1 cellular context compared by ENCODE assay signal in genomic region chr16:67666032-67666537, GRCh38.
A peak's percentile ranks its signal among the peaks of the same experiment; 100 is the strongest.
TF ChIP-seq lines count a peak whose summit lies in the region.

No MANE protein-coding gene starts in this region.

TF ChIP-seq in HepG2, 621 proteins besides CTCF, POLR2A, EP300 and RAD21 (continued from another document and continues in another):
- no peak; the same call in 1 of the 2 replicates for TF ChIP-seq SPEN (CRISPR knock-in tag; IDR thresholded peaks at IDR 0.05; ENCODE audit: low read depth)
- peak; percentile 51; the same call in 1 of the 2 replicates for TF ChIP-seq MXD4 (CRISPR knock-in tag; IDR thresholded peaks at IDR 0.05)
- no peak; the same call in 1 of the 2 replicates for TF ChIP-seq ZNF547 (CRISPR knock-in tag; IDR thresholded peaks at IDR 0.05)
- no peak for TF ChIP-seq ZNF746 (CRISPR knock-in tag; IDR thresholded peaks at IDR 0.05)
- no peak; the same call in 1 of the 2 replicates for TF ChIP-seq RELA (CRISPR knock-in tag; IDR thresholded peaks at IDR 0.05)
- TF ChIP-seq ZNF44 (CRISPR knock-in tag; IDR thresholded peaks at IDR 0.05): no peak
- no peak for TF ChIP-seq ZNF792 (CRISPR knock-in tag; IDR thresholded peaks at IDR 0.05)
- TF ChIP-seq MXI1 (IDR thresholded peaks at IDR 0.05; ENCODE audit: borderline replicate concordance, low read depth, low read length): no peak; the same call in 2 of the 3 replicates
- no peak; the same call in 1 of the 2 replicates for TF ChIP-seq ZNF614 (CRISPR knock-in tag; IDR thresholded peaks at IDR 0.05; ENCODE audit: borderline replicate concordance)
- no peak for TF ChIP-seq TAF15 (IDR thresholded peaks at IDR 0.05; ENCODE audit: low read depth, low read length, poor library complexity, severe bottlenecking)
- TF ChIP-seq ZSCAN9 (CRISPR knock-in tag; IDR thresholded peaks at IDR 0.05; ENCODE audit: borderline replicate concordance): 0 out of 2 replicates have a peak, but pooled peaks have one; percentile 9
- TF ChIP-seq SP140L (CRISPR knock-in tag; IDR thresholded peaks at IDR 0.05; ENCODE audit: borderline replicate concordance): no peak
- TF ChIP-seq PATZ1 (CRISPR knock-in tag; IDR thresholded peaks at IDR 0.05): peak; percentile 68
- no peak for TF ChIP-seq BCLAF1 (IDR thresholded peaks at IDR 0.05)
- TF ChIP-seq NAIF1 (CRISPR knock-in tag; IDR thresholded peaks at IDR 0.05; ENCODE audit: borderline replicate concordance): no peak
- 0 out of 2 replicates have a peak, but pooled peaks have one; percentile 7 for TF ChIP-seq THAP7 (CRISPR knock-in tag; IDR thresholded peaks at IDR 0.05)
- TF ChIP-seq FIP1L1 (IDR thresholded peaks at IDR 0.05; ENCODE audit: borderline replicate concordance, insufficient read depth, low read depth, low read length): no peak
- TF ChIP-seq ZFP91 (CRISPR knock-in tag; IDR thresholded peaks at IDR 0.05; ENCODE audit: borderline replicate concordance): no peak
- peak; percentile 58; the same call in 1 of the 2 replicates for TF ChIP-seq ZNF724P (CRISPR knock-in tag; IDR thresholded peaks at IDR 0.05; ENCODE audit: borderline replicate concordance)
- no peak; the same call in 1 of the 2 replicates for TF ChIP-seq TFDP2 (CRISPR knock-in tag; IDR thresholded peaks at IDR 0.05)
- TF ChIP-seq NR0B2 (CRISPR knock-in tag; IDR thresholded peaks at IDR 0.05): 0 out of 2 replicates have a peak, but pooled peaks have one; percentile 71
- TF ChIP-seq IKZF4 (CRISPR knock-in tag; IDR thresholded peaks at IDR 0.05; ENCODE audit: borderline replicate concordance, low read depth, not compliant biosample characterization): peak; percentile 18
- TF ChIP-seq IRF2 (CRISPR knock-in tag; IDR thresholded peaks at IDR 0.05): 0 out of 2 replicates have a peak, but pooled peaks have one; percentile 40
- peak; percentile 86 for TF ChIP-seq SNAI1 (CRISPR knock-in tag; IDR thresholded peaks at IDR 0.05; ENCODE audit: borderline replicate concordance)
- TF ChIP-seq ATF7-NPFF (CRISPR knock-in tag; IDR thresholded peaks at IDR 0.05; ENCODE audit: low read depth): peak; percentile 77; the same call in 1 of the 2 replicates
- TF ChIP-seq PAX8 (CRISPR knock-in tag; IDR thresholded peaks at IDR 0.05; ENCODE audit: borderline replicate concordance): 0 out of 2 replicates have a peak, but pooled peaks have one; percentile 17
- 0 out of 2 replicates have a peak, but pooled peaks have one; percentile 71 for TF ChIP-seq FOXO4 (CRISPR knock-in tag; conservative IDR thresholded peaks at IDR 0.05)
- peak; percentile 21 for TF ChIP-seq ZMYM3 (CRISPR knock-in tag; IDR thresholded peaks at IDR 0.05)
- TF ChIP-seq XRCC5 (optimal IDR thresholded peaks at IDR 0.05; ENCODE audit: low read length): no peak
- TF ChIP-seq SP2 (CRISPR knock-in tag; IDR thresholded peaks at IDR 0.05): no peak
- TF ChIP-seq NFYB (CRISPR knock-in tag; IDR thresholded peaks at IDR 0.05): no peak
- no peak for TF ChIP-seq ZNF335 (CRISPR knock-in tag; IDR thresholded peaks at IDR 0.05)
- TF ChIP-seq RERE (CRISPR knock-in tag; IDR thresholded peaks at IDR 0.05; ENCODE audit: low read depth): no peak
- no peak for TF ChIP-seq ZNF619 (CRISPR knock-in tag; IDR thresholded peaks at IDR 0.05)
- TF ChIP-seq ZC3H4 (CRISPR knock-in tag; IDR thresholded peaks at IDR 0.05; ENCODE audit: borderline replicate concordance): no peak
- no peak for TF ChIP-seq FOXA1 (IDR thresholded peaks at IDR 0.05)
- no peak for TF ChIP-seq FOXA1 (CRISPR knock-in tag; IDR thresholded peaks at IDR 0.05)
- peak; percentile 62; the same call in 1 of the 2 replicates for TF ChIP-seq TARDBP (CRISPR knock-in tag; IDR thresholded peaks at IDR 0.05)
- TF ChIP-seq ZNF460 (CRISPR knock-in tag; IDR thresholded peaks at IDR 0.05; ENCODE audit: borderline replicate concordance): no peak
- TF ChIP-seq ZNF780A (CRISPR knock-in tag; IDR thresholded peaks at IDR 0.05): no peak
- TF ChIP-seq RARA (CRISPR knock-in tag; IDR thresholded peaks at IDR 0.05): no peak
- TF ChIP-seq ZMYM4 (CRISPR knock-in tag; IDR thresholded peaks at IDR 0.05): peak; percentile 79
- no peak for TF ChIP-seq JUNB (CRISPR knock-in tag; IDR thresholded peaks at IDR 0.05; ENCODE audit: borderline replicate concordance)
- no peak for TF ChIP-seq E2F5 (CRISPR knock-in tag; conservative IDR thresholded peaks at IDR 0.05)
- peak; percentile 32 for TF ChIP-seq HNRNPLL (IDR thresholded peaks at IDR 0.05; ENCODE audit: low read depth, low read length, poor library complexity, severe bottlenecking)
- TF ChIP-seq CBFB (CRISPR knock-in tag; IDR thresholded peaks at IDR 0.05): no peak; the same call in 1 of the 2 replicates
- TF ChIP-seq ESRRA (CRISPR knock-in tag; IDR thresholded peaks at IDR 0.05; ENCODE audit: low read depth): peak; percentile 81; the same call in 1 of the 2 replicates
- TF ChIP-seq KLF12 (CRISPR knock-in tag; IDR thresholded peaks at IDR 0.05; ENCODE audit: borderline replicate concordance): no peak; the same call in 1 of the 2 replicates
- TF ChIP-seq ZNF431 (CRISPR knock-in tag; IDR thresholded peaks at IDR 0.05; ENCODE audit: borderline replicate concordance, low read depth): no peak
